Comparison of ENCODE assay signal across 1 cellular context in genomic region chr14:93332853-93333630, GRCh38.
TF ChIP-seq lines count a peak whose summit lies in the region.

Gene BTBD7 (minus strand): TSS chr14:93333036. CDS start chr14:93296051, 36,985 bp downstream.

TF ChIP-seq in K562, 482 proteins besides CTCF, POLR2A, EP300 and RAD21 (continued from another document):
- TF ChIP-seq ZBTB12 (CRISPR knock-in tag; IDR thresholded peaks at IDR 0.05) (no peak), FOSL1 (tag; conservative IDR thresholded peaks at IDR 0.05) (peak; percentile 38; the same call in 1 of the 2 replicates), CXXC5 (CRISPR knock-in tag; IDR thresholded peaks at IDR 0.05) (peak; percentile 93), OTX1 (CRISPR knock-in tag; IDR thresholded peaks at IDR 0.05) (no peak), PHF8 (IDR thresholded peaks at IDR 0.05; ENCODE audit: borderline replicate concordance, low read length) (peak; percentile 72; the same call in 1 of the 2 replicates)
